In genomic region chr18:2091937-2092336, GRCh38 we compare ENCODE assay signal across 16 cellular contexts.
A peak's percentile ranks its signal among the peaks of the same experiment; 100 is the strongest.
DNase-seq lines count a peak whose midpoint lies in the region; ATAC-seq, FAIRE-seq and TF ChIP-seq lines count a peak whose summit lies in the region.
"Had no signal": no experiment of that assay in that cellular context is flagged by ENCODE, and none has a peak within 500 bp of the region (broad histone marks: within the 10 kb centered on the region; RNA-seq: fewer than 3 reads in every experiment).

No MANE protein-coding gene starts in this region.

- H2BK120ac ChIP-seq in H1 (replicated peaks; ENCODE audit: low read depth, low read length): no peak overlapping the region

- no peak overlapping the region for H2BK15ac ChIP-seq in H1 (ENCODE audit: low read length)

- ATAC-seq in GM23338 (peak; percentile 64), GM21619 (IDR thresholded peaks at IDR 0.05; ENCODE audit: unreplicated experiment) (no peak), esophagus mucosa (no peak)
- ATAC-seq: GM12878 had no signal

- H3K14ac ChIP-seq in H1 (ENCODE audit: insufficient read length): no peak overlapping the region

- POLR2A ChIA-PET in H1 (lab: Charles Lee; ENCODE audit: partially characterized antibody): no interaction called here

- H2AFZ ChIP-seq in GM23338: no peak overlapping the region
- H2AFZ ChIP-seq in Loucy (ENCODE audit: low read length): no peak overlapping the region
- peak overlapping the region; percentile 89; the same call in 1 of the 2 replicates for H2AFZ ChIP-seq in H1 (ENCODE audit: low read length)

- H3K4me1 Mint-ChIP-seq in GM23338 (peaks cover 11% of the 10 kb centered on the region), progenitor cell of endocrine pancreas (ENCODE audit: low read depth) (peaks cover 21% of the 10 kb centered on the region)
- H3K4me1 Mint-ChIP-seq: B cell, IgD-negative memory B cell had no signal

- no peak overlapping the region for H3K18ac ChIP-seq in H1 (ENCODE audit: extremely low read depth, low read length)

- H3K23ac ChIP-seq in H1 (ENCODE audit: insufficient read length): no peak overlapping the region

- H3K9ac ChIP-seq in Loucy (ENCODE audit: low read depth, low read length, poor library complexity, severe bottlenecking) (peak overlapping the region; percentile 76), H1 (replicated peaks in 1 of 4; ENCODE audit: extremely low read depth in 1 of 4, low read depth in 3 of 4, low read length in 3 of 4) (no peak overlapping the region)

- DNase-seq in GM23338 (ENCODE audit: low spot score) (peak; percentile 42), H1 (ENCODE audit: low read depth in 1 of 2, low spot score in 2 of 2) (no peak), progenitor cell of endocrine pancreas (ENCODE audit: low spot score, unreplicated experiment) (no peak), thyroid gland (no peak)
- no peak for DNase-seq in effector CD8-positive, alpha-beta T cell (lab: John Stamatoyannopoulos, UW)
- DNase-seq: C1 segment of cervical spinal cord; Calu3; CD4-positive, alpha-beta T cell; DMS 273 treated with DMSO at 0.1 percent for 48 hours had no signal

- no peak overlapping the region for H2BK20ac ChIP-seq in H1 (ENCODE audit: low read length)

- 67% methylated on average over 3 of the region's 3 CpGs; no CpG with 5 or more reads in 1 of the 2 experiments for WGBS in H1 (ENCODE audit: extremely low coverage in 1 of 2, insufficient coverage in 1 of 2, insufficient read length in 1 of 2, insufficient replicate concordance in 2 of 2, low coverage in 1 of 2, low lambda C conversion rate in 2 of 2, missing lambda C conversion rate in 1 of 2), 2 experiments
- WGBS in thyroid gland, 2 donors: 66 to 70% methylated on average over 3 of the region's 3 CpGs

- H3K9me2 ChIP-seq in GM23338 (ENCODE audit: insufficient read depth) (no peaks in the 10 kb centered on the region), Loucy (replicated peaks; ENCODE audit: low read depth, low read length) (no peaks in the 10 kb centered on the region)

- H2AK5ac ChIP-seq in H1 (ENCODE audit: low read depth, low read length): no peak overlapping the region

- no peak overlapping the region for H3K4me3 ChIP-seq in GM23338
- peak overlapping the region; percentile 73 for H3K4me3 ChIP-seq in Loucy (ENCODE audit: low read length, poor library complexity, severe bottlenecking)
- H3K4me3 ChIP-seq in H1 (ENCODE audit: extremely low read depth in 1 of 4, insufficient read depth in 2 of 4, low read depth in 3 of 4, low read length in 4 of 4): no peak overlapping the region
- H3K4me3 ChIP-seq in thyroid gland (replicated peaks in 1 of 3): no peak overlapping the region
- H3K4me3 ChIP-seq: GM12878 had no signal

- no peak overlapping the region for H4K5ac ChIP-seq in H1 (ENCODE audit: insufficient read length, low read depth, low read length)

- H3K56ac ChIP-seq in H1 (replicated peaks; ENCODE audit: insufficient read length, low read depth, low read length): no peak overlapping the region

- TF ChIP-seq RAD21 in H1 (IDR thresholded peaks at IDR 0.05 in 1 of 2, conservative IDR thresholded peaks at IDR 0.05 in 1 of 2; ENCODE audit: low read depth in 2 of 2, low read length in 2 of 2): no peak

- no peaks in the 10 kb centered on the region for H3K9me3 ChIP-seq in Loucy (ENCODE audit: insufficient read depth, low read depth, low read length)
- no peaks in the 10 kb centered on the region for H3K9me3 ChIP-seq in H1 (ENCODE audit: insufficient read depth in 2 of 2, low read depth in 1 of 2, low read length in 1 of 2)
- no peaks in the 10 kb centered on the region for H3K9me3 ChIP-seq in thyroid gland

- no peaks in the 10 kb centered on the region for H3K9me3 Mint-ChIP-seq in GM23338
- no peaks in the 10 kb centered on the region for H3K9me3 Mint-ChIP-seq in progenitor cell of endocrine pancreas (ENCODE audit: low read depth)
- H3K9me3 Mint-ChIP-seq: CD4-positive, alpha-beta T cell; IgD-negative memory B cell had no signal

- intact Hi-C loops in thyroid gland (cut with DNase I): no loop called here

- no peaks in the 10 kb centered on the region for H3K79me2 ChIP-seq in GM23338 (replicated peaks; ENCODE audit: insufficient read depth)
- peaks cover 24% of the 10 kb centered on the region for H3K79me2 ChIP-seq in Loucy (ENCODE audit: insufficient read depth, low read length)
- H3K79me2 ChIP-seq in H1 (ENCODE audit: control insufficient read depth in 1 of 2, insufficient read depth in 2 of 2, low read length in 2 of 2): no peaks in the 10 kb centered on the region

- H3K27me3 ChIP-seq in GM23338 (ENCODE audit: insufficient read depth) (no peaks in the 10 kb centered on the region), Loucy (ENCODE audit: insufficient read depth, low read length, poor library complexity, severe bottlenecking) (no peaks in the 10 kb centered on the region), H1 (replicated peaks in 1 of 4; ENCODE audit: control insufficient read depth in 3 of 4, extremely low read depth in 1 of 4, insufficient read depth in 3 of 4, low read length in 3 of 4) (no peaks in the 10 kb centered on the region), thyroid gland (no peaks in the 10 kb centered on the region)

- H2BK12ac ChIP-seq in H1 (ENCODE audit: low read depth, low read length): no peak overlapping the region

- peak; percentile 77 for FAIRE-seq in H1 (lab: Jason Lieb, UNC)
- FAIRE-seq: GM12878, H54 had no signal

- TF ChIP-seq EP300 in H1 (IDR thresholded peaks at IDR 0.05; ENCODE audit: borderline replicate concordance in 1 of 2, low read depth in 2 of 2, low read length in 2 of 2): no peak

- CTCF ChIA-PET in H1 (lab: Charles Lee; ENCODE audit: partially characterized antibody): interaction anchor here (0.8 to 1.0 kb wide), 2 partner anchors 13 to 246 kb away, joined by 3 to 6 read pairs; no protein-coding TSS in a partner anchor

- H3K4ac ChIP-seq in H1 (replicated peaks; ENCODE audit: insufficient read length, low read depth, low read length): no peak overlapping the region

- H3K27ac ChIP-seq in GM23338 (ENCODE audit: low read depth): no peak overlapping the region
- H3K27ac ChIP-seq in H1 (ENCODE audit: low read depth, low read length): no peak overlapping the region
- H3K27ac ChIP-seq in thyroid gland: no peak overlapping the region

- no peaks in the 10 kb centered on the region for H3K36me3 ChIP-seq in GM23338 (ENCODE audit: insufficient read depth)
- H3K36me3 ChIP-seq in Loucy (ENCODE audit: insufficient read depth, low read length): no peaks in the 10 kb centered on the region
- no peaks in the 10 kb centered on the region for H3K36me3 ChIP-seq in H1 (ENCODE audit: control insufficient read depth in 2 of 4, insufficient read depth in 4 of 4, low read length in 3 of 4)
- no peaks in the 10 kb centered on the region for H3K36me3 ChIP-seq in thyroid gland

- H4K20me1 ChIP-seq in GM23338 (replicated peaks; ENCODE audit: insufficient read depth) (no peaks in the 10 kb centered on the region), Loucy (ENCODE audit: insufficient read depth, low read length, poor library complexity, severe bottlenecking) (no peaks in the 10 kb centered on the region), H1 (replicated peaks in 1 of 2; ENCODE audit: control insufficient read depth in 1 of 2, insufficient read depth in 2 of 2, low read length in 2 of 2) (no peaks in the 10 kb centered on the region)

- no peaks in the 10 kb centered on the region for H3F3A ChIP-seq in GM23338 (replicated peaks; ENCODE audit: low read depth)
- H3F3A ChIP-seq in Loucy (ENCODE audit: low read depth): peaks cover 2% of the 10 kb centered on the region; the same call in 1 of the 2 replicates

- H3K27ac Mint-ChIP-seq in GM23338: peak overlapping the region; percentile 81
- H3K27ac Mint-ChIP-seq in progenitor cell of endocrine pancreas: peak overlapping the region; percentile 66
- H3K27ac Mint-ChIP-seq: B cell; CD4-positive, alpha-beta T cell; IgD-negative memory B cell had no signal

- TF ChIP-seq CTCF in GM23338 (conservative IDR thresholded peaks at IDR 0.05; ENCODE audit: low read depth in 2 of 2) (no peak), Loucy (conservative IDR thresholded peaks at IDR 0.05; ENCODE audit: low read length) (no peak), H1 (IDR thresholded peaks at IDR 0.05; ENCODE audit: control extremely low read depth in 1 of 3, insufficient read depth in 1 of 3, low read depth in 1 of 3, low read length in 3 of 3) (no peak), progenitor cell of endocrine pancreas (IDR thresholded peaks at IDR 0.05; ENCODE audit: unreplicated experiment) (no peak), thyroid gland (IDR thresholded peaks at IDR 0.05) (no peak)

- TF ChIP-seq POLR2A in H1 (IDR thresholded peaks at IDR 0.05; ENCODE audit: control extremely low read depth in 1 of 2, low read depth in 2 of 2, low read length in 2 of 2) (no peak), thyroid gland (IDR thresholded peaks at IDR 0.05) (no peak)

- H3K4me3 Mint-ChIP-seq in GM23338 (no peak overlapping the region), progenitor cell of endocrine pancreas (ENCODE audit: low read depth) (peak overlapping the region; percentile 12)
- H3K4me3 Mint-ChIP-seq: B cell; CD4-positive, alpha-beta T cell; IgD-negative memory B cell had no signal

- no peak overlapping the region for H4K91ac ChIP-seq in H1 (replicated peaks; ENCODE audit: insufficient read length, low read length)

- no peaks in the 10 kb centered on the region for H3K79me1 ChIP-seq in H1 (ENCODE audit: low read depth, low read length)

- no peaks in the 10 kb centered on the region; the same call in 1 of the 2 replicates for H3K23me2 ChIP-seq in H1 (ENCODE audit: low read depth, low read length)

- H4K8ac ChIP-seq in H1 (ENCODE audit: extremely low read depth, insufficient read depth, low read length): no peak overlapping the region

- H2BK5ac ChIP-seq in H1 (ENCODE audit: low read depth, low read length): no peak overlapping the region

- H3K36me3 Mint-ChIP-seq in GM23338 (ENCODE audit: low read depth) (no peaks in the 10 kb centered on the region), progenitor cell of endocrine pancreas (ENCODE audit: insufficient read depth) (no peaks in the 10 kb centered on the region)
- H3K36me3 Mint-ChIP-seq: IgD-negative memory B cell had no signal

- no peaks in the 10 kb centered on the region for H3K4me1 ChIP-seq in GM23338 (ENCODE audit: insufficient read depth)
- peaks cover 79% of the 10 kb centered on the region for H3K4me1 ChIP-seq in Loucy (ENCODE audit: insufficient read depth, low read length, poor library complexity, severe bottlenecking)
- H3K4me1 ChIP-seq in H1 (replicated peaks in 1 of 4; ENCODE audit: control insufficient read depth in 3 of 4, insufficient read depth in 4 of 4, low read length in 3 of 4): peaks cover 0 to 4% (median 2%) of the 10 kb centered on the region in 4 experiments; a peak in 3 of 7 replicates
- no peaks in the 10 kb centered on the region for H3K4me1 ChIP-seq in thyroid gland

- H3K27me3 Mint-ChIP-seq in GM23338 (ENCODE audit: insufficient read depth, low read depth, poor library complexity): no peaks in the 10 kb centered on the region
- H3K27me3 Mint-ChIP-seq in progenitor cell of endocrine pancreas: no peaks in the 10 kb centered on the region
- H3K27me3 Mint-ChIP-seq: IgD-negative memory B cell had no signal

- H3K4me2 ChIP-seq in GM23338: no peak overlapping the region
- peak overlapping the region; percentile 83 for H3K4me2 ChIP-seq in Loucy (ENCODE audit: low read depth, low read length, poor library complexity, severe bottlenecking)
- 0 out of 4 replicates have a peak overlapping the region, but pooled peaks of 1 of the 2 experiments have one; percentile 16 for H3K4me2 ChIP-seq in H1 (ENCODE audit: insufficient read depth in 1 of 2, low read depth in 2 of 2, low read length in 2 of 2)
